26 cellular contexts compared by ENCODE assay signal in genomic region chr12:127675936-127676335, GRCh38.
"Had no signal": no experiment of that assay in that cellular context is flagged by ENCODE, and none has a peak within 500 bp of the region (broad histone marks: within the 10 kb centered on the region; RNA-seq: fewer than 3 reads in every experiment).

No MANE protein-coding gene starts in this region.

- H3K27me3 Mint-ChIP-seq: activated B cell treated with CpG ODN at 0.5 μM for 24 hours; activated CD4-positive, alpha-beta T cell treated with anti-CD3 and anti-CD28 coated beads for 36 hours; activated naive CD8-positive, alpha-beta T cell treated with anti-CD3 and anti-CD28 coated beads, Interleukin-2, amount 50 U/mL, for 24 hours; naive thymus-derived CD8-positive, alpha-beta T cell; progenitor cell of endocrine pancreas had no signal

- H3K36me3 Mint-ChIP-seq: brain; naive thymus-derived CD8-positive, alpha-beta T cell; neural progenitor cell had no signal

- H3K27me3 ChIP-seq: neural progenitor cell, sigmoid colon, testis had no signal

- H3K4me1 ChIP-seq: lower lobe of right lung, sigmoid colon, testis had no signal

- H3K9me3 ChIP-seq: lower lobe of right lung, sigmoid colon, testis had no signal

- H3K4me1 Mint-ChIP-seq: activated B cell treated with CpG ODN at 0.5 μM for 24 hours; activated CD4-positive, alpha-beta T cell treated with anti-CD3 and anti-CD28 coated beads for 36 hours; activated naive CD8-positive, alpha-beta T cell treated with anti-CD3 and anti-CD28 coated beads, Interleukin-2, amount 50 U/mL, for 24 hours; naive thymus-derived CD8-positive, alpha-beta T cell had no signal

- ATAC-seq: activated CD4-positive, alpha-beta T cell treated with anti-CD3 and anti-CD28 coated beads for 36 hours; activated naive CD8-positive, alpha-beta T cell treated with anti-CD3 and anti-CD28 coated beads, Interleukin-2, amount 50 U/mL, for 24 hours; activated T-cell treated with anti-CD3 and anti-CD28 coated beads, Interleukin-2, amount 50 U/mL, for 72 hours; left lobe of liver; lower lobe of right lung; naive thymus-derived CD8-positive, alpha-beta T cell had no signal

- H3K36me3 ChIP-seq: lower lobe of right lung, neural progenitor cell, sigmoid colon had no signal

- H2AFZ ChIP-seq: neural progenitor cell had no signal

- H3K9ac ChIP-seq: neural progenitor cell had no signal

- H3K27ac ChIP-seq: lower lobe of right lung, neural progenitor cell, sigmoid colon, testis had no signal

- H3K9me3 Mint-ChIP-seq: activated B cell treated with CpG ODN at 0.5 μM for 24 hours; activated naive CD4-positive, alpha-beta T cell treated with anti-CD3 and anti-CD28 coated beads for 36 hours; activated naive CD8-positive, alpha-beta T cell treated with anti-CD3 and anti-CD28 coated beads, Interleukin-2, amount 50 U/mL, for 24 hours; activated T-cell treated with anti-CD3 and anti-CD28 coated beads, Interleukin-2, amount 50 U/mL, for 72 hours; naive thymus-derived CD8-positive, alpha-beta T cell; neural progenitor cell had no signal

- DNase-seq: activated B cell treated with CpG ODN at 0.5 μM for 24 hours; activated CD4-positive, alpha-beta T cell treated with anti-CD3 and anti-CD28 coated beads for 36 hours; activated CD4-positive, alpha-beta T cell treated with anti-CD3 and anti-CD28 coated beads, Interleukin-2, amount 50 U/mL, for 48 hours; activated CD8-positive, alpha-beta memory T cell treated with anti-CD3 and anti-CD28 coated beads, Interleukin-2, amount 50 U/mL, for 48 hours; activated effector memory CD4-positive, alpha-beta T cell treated with Interleukin-2 at 50 U/mL for 16 hours; activated naive CD4-positive, alpha-beta T cell treated with anti-CD3 and anti-CD28 coated beads for 36 hours; activated naive CD8-positive, alpha-beta T cell treated with anti-CD3 and anti-CD28 coated beads, Interleukin-2, amount 50 U/mL, for 24 hours; activated T-cell treated with anti-CD3 and anti-CD28 coated beads, Interleukin-2, amount 50 U/mL, for 72 hours; dermis blood vessel endothelial cell; effector CD8-positive, alpha-beta T cell; erythroblast; foreskin melanocyte; lower lobe of right lung; naive thymus-derived CD8-positive, alpha-beta T cell; retina; sigmoid colon; stimulated activated CD4-positive, alpha-beta T cell treated with anti-CD3 and anti-CD28 coated beads, Interleukin-2, amount 100 ng/mL, for 48 hours; stimulated activated CD8-positive, alpha-beta memory T cell treated with anti-CD3 and anti-CD28 coated beads, Interleukin-4, amount 100 ng/mL, for 48 hours; stimulated activated naive CD4-positive, alpha-beta T cell; T-helper 9 cell; testis; trophoblast cell had no signal

- H3K4me3 Mint-ChIP-seq: activated B cell treated with CpG ODN at 0.5 μM for 24 hours; activated CD4-positive, alpha-beta T cell treated with anti-CD3 and anti-CD28 coated beads for 36 hours; activated naive CD4-positive, alpha-beta T cell treated with anti-CD3 and anti-CD28 coated beads for 36 hours; activated naive CD8-positive, alpha-beta T cell treated with anti-CD3 and anti-CD28 coated beads, Interleukin-2, amount 50 U/mL, for 24 hours; activated T-cell treated with anti-CD3 and anti-CD28 coated beads, Interleukin-2, amount 50 U/mL, for 72 hours; brain; naive thymus-derived CD8-positive, alpha-beta T cell; neural progenitor cell had no signal

- H3K4me2 ChIP-seq: neural progenitor cell had no signal

- H3K27ac Mint-ChIP-seq: activated B cell treated with CpG ODN at 0.5 μM for 24 hours; activated CD4-positive, alpha-beta T cell treated with anti-CD3 and anti-CD28 coated beads for 36 hours; activated naive CD4-positive, alpha-beta T cell treated with anti-CD3 and anti-CD28 coated beads for 36 hours; activated naive CD8-positive, alpha-beta T cell treated with anti-CD3 and anti-CD28 coated beads, Interleukin-2, amount 50 U/mL, for 24 hours; activated T-cell treated with anti-CD3 and anti-CD28 coated beads, Interleukin-2, amount 50 U/mL, for 72 hours; neural progenitor cell; progenitor cell of endocrine pancreas had no signal

- H3K4me3 ChIP-seq: lower lobe of right lung, neural progenitor cell, sigmoid colon, testis had no signal
